Comparison of ENCODE assay signal across 9 cellular contexts in the genomic region with DNA sequence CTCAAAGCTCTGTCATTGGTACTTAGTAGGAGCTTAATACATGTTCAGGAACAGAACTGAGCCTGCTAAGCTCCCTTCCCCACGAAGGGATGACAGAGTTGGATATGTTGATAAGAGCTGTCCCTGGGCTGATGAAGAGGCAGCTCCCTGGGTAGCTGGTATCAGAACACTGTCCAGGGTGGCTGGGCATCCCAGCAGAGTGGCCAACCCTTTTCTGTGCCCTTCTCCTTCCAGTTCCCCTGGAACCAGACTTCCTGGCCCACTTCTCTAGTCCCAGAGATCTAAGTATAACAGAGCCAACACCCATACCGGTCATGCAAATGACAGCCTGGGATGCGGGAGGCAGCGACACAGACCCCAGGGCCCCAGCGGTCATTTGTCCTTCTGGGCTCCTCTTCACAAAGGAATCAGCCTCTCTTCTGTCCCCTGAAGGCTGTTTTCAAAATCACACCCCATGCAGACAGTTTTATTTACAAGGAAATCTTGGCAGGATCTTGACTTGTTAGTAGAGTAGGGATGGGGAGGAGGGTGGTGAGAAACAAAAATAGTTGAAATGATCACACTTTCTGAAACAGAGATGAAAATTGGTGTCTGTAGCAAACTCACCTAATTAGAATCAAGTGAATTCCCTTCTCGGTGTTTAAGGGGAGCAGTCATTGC. TPM values are rescaled to one million over a fixed set of nuclear protein-coding genes. Genes with fewer than 3 reads are reported as not detected.
DNase-seq lines count a peak whose midpoint lies in the region; ATAC-seq and TF ChIP-seq lines count a peak whose summit lies in the region.
"Had no signal": no experiment of that assay in that cellular context is flagged by ENCODE, and none has a peak within 500 bp of the region (broad histone marks: within the 10 kb centered on the region; RNA-seq: fewer than 3 reads in every experiment).

No MANE protein-coding gene starts in this region.

- no peak overlapping the region for H3K4me3 ChIP-seq in CD4-positive, alpha-beta memory T cell (ENCODE audit: low read length in 2 of 2)
- H3K4me3 ChIP-seq in HUES6 (ENCODE audit: low read depth, low read length) (peak overlapping the region; percentile 67), choroid plexus epithelial cell (ENCODE audit: low read depth, low read length) (no peak overlapping the region), right lobe of liver (no peak overlapping the region)

- peaks cover 38 to 39% of the 10 kb centered on the region in 2 donors for H3K27me3 Mint-ChIP-seq in CD4-positive, alpha-beta memory T cell
- H3K27me3 Mint-ChIP-seq in nephron progenitor cell (ENCODE audit: low read depth, poor library complexity) = peaks cover 85% of the 10 kb centered on the region

- H3K4me1 ChIP-seq in CD4-positive, alpha-beta memory T cell (ENCODE audit: insufficient read depth, low read length) = peaks cover 21% of the 10 kb centered on the region
- H3K4me1 ChIP-seq in HUES6 (ENCODE audit: control insufficient read depth, insufficient read depth, low read length) (peaks cover 31% of the 10 kb centered on the region), right lobe of liver (peaks cover 0 to 17% (median 5%) of the 10 kb centered on the region in 4 donors)

- no peaks in the 10 kb centered on the region for H3K36me3 ChIP-seq in CD4-positive, alpha-beta memory T cell (ENCODE audit: insufficient read depth, low read length)
- H3K36me3 ChIP-seq in HUES6 (ENCODE audit: control insufficient read depth, insufficient read depth, low read length) (no peaks in the 10 kb centered on the region), right lobe of liver (no peaks in the 10 kb centered on the region)

- DNase-seq in CD4-positive, alpha-beta memory T cell = no peak
- DNase-seq in choroid plexus epithelial cell (ENCODE audit: low read depth) = no peak
- DNase-seq in nephron progenitor cell = no peak
- DNase-seq in right lobe of liver = no peak
- DNase-seq in stimulated activated CD4-positive, alpha-beta T cell treated with anti-CD3 and anti-CD28 coated beads, Interleukin-4, amount 100 ng/mL, for 4 hours = no peak
- no peak for DNase-seq in NCI-H2081 treated with DMSO at 0.1 percent for 48 hours (lab: John Stamatoyannopoulos, UW)
- DNase-seq: stimulated activated CD4-positive, alpha-beta T cell treated with anti-CD3 and anti-CD28 coated beads, Interleukin-2, amount 100 ng/mL, for 48 hours had no signal

- H3K27ac ChIP-seq in CD4-positive, alpha-beta memory T cell (ENCODE audit: low read depth, low read length) = no peak overlapping the region
- H3K27ac ChIP-seq in HUES6 (ENCODE audit: low read depth, low read length) (no peak overlapping the region), right lobe of liver (no peak overlapping the region)

- WGBS in right lobe of liver (ENCODE audit: insufficient coverage, low coverage, low lambda C conversion rate, missing lambda C conversion rate) = 34% methylated on average over 3 of the region's 6 CpGs

- H3K9ac ChIP-seq in HUES6 (ENCODE audit: low read length) = no peak overlapping the region

- ATAC-seq in right lobe of liver = no peak

- H3K27me3 ChIP-seq in CD4-positive, alpha-beta memory T cell (ENCODE audit: insufficient read depth, low read length) = peaks cover 19% of the 10 kb centered on the region
- H3K27me3 ChIP-seq in HUES6 (ENCODE audit: control insufficient read depth, insufficient read depth, low read length) (peaks cover 69% of the 10 kb centered on the region), right lobe of liver (no peaks in the 10 kb centered on the region)

- H3K9me3 Mint-ChIP-seq in CD4-positive, alpha-beta memory T cell = no peaks in the 10 kb centered on the region
- no peaks in the 10 kb centered on the region for H3K9me3 Mint-ChIP-seq in nephron progenitor cell

- CTCF ChIA-PET in CD4-positive, alpha-beta memory T cell (lab: Charles Lee; ENCODE audit: partially characterized antibody) = no interaction called here

- peak overlapping the region; percentile 52 to 92 (median 80) for H3K4me3 Mint-ChIP-seq in CD4-positive, alpha-beta memory T cell
- peak overlapping the region; percentile 73 for H3K4me3 Mint-ChIP-seq in nephron progenitor cell

- TF ChIP-seq CTCF in choroid plexus epithelial cell (conservative IDR thresholded peaks at IDR 0.05; ENCODE audit: low read depth, low read length) (peak; percentile 37), nephron progenitor cell (IDR thresholded peaks at IDR 0.05) (peak; percentile 37), right lobe of liver (IDR thresholded peaks at IDR 0.05) (no peak)

- peaks cover 0 to 1% of the 10 kb centered on the region in 2 donors for H3K36me3 Mint-ChIP-seq in CD4-positive, alpha-beta memory T cell
- H3K36me3 Mint-ChIP-seq in nephron progenitor cell (ENCODE audit: low read depth) = no peaks in the 10 kb centered on the region

- no peak for TF ChIP-seq POLR2A in right lobe of liver (IDR thresholded peaks at IDR 0.05)

- intact Hi-C loops in CD4-positive, alpha-beta memory T cell (cut with micrococcal nuclease) = no loop called here
- intact Hi-C loops in right lobe of liver (cut with DNase I) = no loop called here

- POLR2A ChIA-PET in CD4-positive, alpha-beta memory T cell (lab: Charles Lee; ENCODE audit: partially characterized antibody) = no interaction called here

- H3K27ac Mint-ChIP-seq in CD4-positive, alpha-beta memory T cell = peak overlapping the region in 1 of 7 donors; percentile 33
- H3K27ac Mint-ChIP-seq in nephron progenitor cell = no peak overlapping the region

- no peaks in the 10 kb centered on the region for H3K9me3 ChIP-seq in CD4-positive, alpha-beta memory T cell (ENCODE audit: control insufficient read depth in 1 of 2, low read length in 2 of 2)
- H3K9me3 ChIP-seq in HUES6 (ENCODE audit: control insufficient read depth, insufficient read depth, low read depth, low read length) (no peaks in the 10 kb centered on the region), right lobe of liver (no peaks in the 10 kb centered on the region)

- H3K4me1 Mint-ChIP-seq in CD4-positive, alpha-beta memory T cell = peaks cover 11 to 27% (median 14%) of the 10 kb centered on the region in 4 donors
- H3K4me1 Mint-ChIP-seq in nephron progenitor cell = peaks cover 63% of the 10 kb centered on the region

RNA-seq across cellular contexts. Expression of a gene that starts 1.4 kb away (rescaled TPM):
- not detected for total RNA-seq in CD4-positive, alpha-beta memory T cell
- polyA plus RNA-seq in CD4-positive, alpha-beta memory T cell = not detected
- under 1 TPM in 2 of 6 experiments, not detected in 4; 0.04 to 0.09 TPM for total RNA-seq in right lobe of liver
- total RNA-seq: lung microvascular endothelial cell had no signal

Comparison
In these comparisons a context has a peak if more than half of its experiments do, and no peak if none do; other contexts are left out.
1. CTCF ChIP-seq: peak in choroid plexus epithelial cell (single experiment) and nephron progenitor cell (single experiment); none in right lobe of liver (0 of 4).